1 cellular context compared by ENCODE assay signal in the genomic region with DNA sequence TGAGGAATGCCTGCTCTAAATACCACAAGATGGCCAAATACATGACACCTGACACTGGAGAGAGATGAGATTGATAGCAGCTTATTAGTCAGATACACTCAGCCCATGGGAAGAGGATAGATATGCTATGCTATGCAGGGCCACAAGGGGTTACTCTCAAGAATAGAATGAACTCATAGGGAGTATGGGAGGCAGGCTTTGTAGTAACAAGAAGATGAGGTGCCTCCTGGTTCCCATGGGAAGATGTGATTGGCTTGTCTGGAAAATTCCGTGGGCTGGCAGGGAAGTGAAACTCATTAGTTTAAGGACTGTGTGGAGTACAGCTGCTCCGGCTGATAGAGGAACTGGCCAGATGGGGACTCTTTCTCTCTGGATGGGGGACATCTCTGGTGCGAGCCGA.
TF ChIP-seq lines count a peak whose summit lies in the region.

No MANE protein-coding gene starts in this region.

TF ChIP-seq in GM23338, 12 proteins besides CTCF, POLR2A, EP300 and RAD21 (continued from another document):
- TF ChIP-seq, protein P1, sequence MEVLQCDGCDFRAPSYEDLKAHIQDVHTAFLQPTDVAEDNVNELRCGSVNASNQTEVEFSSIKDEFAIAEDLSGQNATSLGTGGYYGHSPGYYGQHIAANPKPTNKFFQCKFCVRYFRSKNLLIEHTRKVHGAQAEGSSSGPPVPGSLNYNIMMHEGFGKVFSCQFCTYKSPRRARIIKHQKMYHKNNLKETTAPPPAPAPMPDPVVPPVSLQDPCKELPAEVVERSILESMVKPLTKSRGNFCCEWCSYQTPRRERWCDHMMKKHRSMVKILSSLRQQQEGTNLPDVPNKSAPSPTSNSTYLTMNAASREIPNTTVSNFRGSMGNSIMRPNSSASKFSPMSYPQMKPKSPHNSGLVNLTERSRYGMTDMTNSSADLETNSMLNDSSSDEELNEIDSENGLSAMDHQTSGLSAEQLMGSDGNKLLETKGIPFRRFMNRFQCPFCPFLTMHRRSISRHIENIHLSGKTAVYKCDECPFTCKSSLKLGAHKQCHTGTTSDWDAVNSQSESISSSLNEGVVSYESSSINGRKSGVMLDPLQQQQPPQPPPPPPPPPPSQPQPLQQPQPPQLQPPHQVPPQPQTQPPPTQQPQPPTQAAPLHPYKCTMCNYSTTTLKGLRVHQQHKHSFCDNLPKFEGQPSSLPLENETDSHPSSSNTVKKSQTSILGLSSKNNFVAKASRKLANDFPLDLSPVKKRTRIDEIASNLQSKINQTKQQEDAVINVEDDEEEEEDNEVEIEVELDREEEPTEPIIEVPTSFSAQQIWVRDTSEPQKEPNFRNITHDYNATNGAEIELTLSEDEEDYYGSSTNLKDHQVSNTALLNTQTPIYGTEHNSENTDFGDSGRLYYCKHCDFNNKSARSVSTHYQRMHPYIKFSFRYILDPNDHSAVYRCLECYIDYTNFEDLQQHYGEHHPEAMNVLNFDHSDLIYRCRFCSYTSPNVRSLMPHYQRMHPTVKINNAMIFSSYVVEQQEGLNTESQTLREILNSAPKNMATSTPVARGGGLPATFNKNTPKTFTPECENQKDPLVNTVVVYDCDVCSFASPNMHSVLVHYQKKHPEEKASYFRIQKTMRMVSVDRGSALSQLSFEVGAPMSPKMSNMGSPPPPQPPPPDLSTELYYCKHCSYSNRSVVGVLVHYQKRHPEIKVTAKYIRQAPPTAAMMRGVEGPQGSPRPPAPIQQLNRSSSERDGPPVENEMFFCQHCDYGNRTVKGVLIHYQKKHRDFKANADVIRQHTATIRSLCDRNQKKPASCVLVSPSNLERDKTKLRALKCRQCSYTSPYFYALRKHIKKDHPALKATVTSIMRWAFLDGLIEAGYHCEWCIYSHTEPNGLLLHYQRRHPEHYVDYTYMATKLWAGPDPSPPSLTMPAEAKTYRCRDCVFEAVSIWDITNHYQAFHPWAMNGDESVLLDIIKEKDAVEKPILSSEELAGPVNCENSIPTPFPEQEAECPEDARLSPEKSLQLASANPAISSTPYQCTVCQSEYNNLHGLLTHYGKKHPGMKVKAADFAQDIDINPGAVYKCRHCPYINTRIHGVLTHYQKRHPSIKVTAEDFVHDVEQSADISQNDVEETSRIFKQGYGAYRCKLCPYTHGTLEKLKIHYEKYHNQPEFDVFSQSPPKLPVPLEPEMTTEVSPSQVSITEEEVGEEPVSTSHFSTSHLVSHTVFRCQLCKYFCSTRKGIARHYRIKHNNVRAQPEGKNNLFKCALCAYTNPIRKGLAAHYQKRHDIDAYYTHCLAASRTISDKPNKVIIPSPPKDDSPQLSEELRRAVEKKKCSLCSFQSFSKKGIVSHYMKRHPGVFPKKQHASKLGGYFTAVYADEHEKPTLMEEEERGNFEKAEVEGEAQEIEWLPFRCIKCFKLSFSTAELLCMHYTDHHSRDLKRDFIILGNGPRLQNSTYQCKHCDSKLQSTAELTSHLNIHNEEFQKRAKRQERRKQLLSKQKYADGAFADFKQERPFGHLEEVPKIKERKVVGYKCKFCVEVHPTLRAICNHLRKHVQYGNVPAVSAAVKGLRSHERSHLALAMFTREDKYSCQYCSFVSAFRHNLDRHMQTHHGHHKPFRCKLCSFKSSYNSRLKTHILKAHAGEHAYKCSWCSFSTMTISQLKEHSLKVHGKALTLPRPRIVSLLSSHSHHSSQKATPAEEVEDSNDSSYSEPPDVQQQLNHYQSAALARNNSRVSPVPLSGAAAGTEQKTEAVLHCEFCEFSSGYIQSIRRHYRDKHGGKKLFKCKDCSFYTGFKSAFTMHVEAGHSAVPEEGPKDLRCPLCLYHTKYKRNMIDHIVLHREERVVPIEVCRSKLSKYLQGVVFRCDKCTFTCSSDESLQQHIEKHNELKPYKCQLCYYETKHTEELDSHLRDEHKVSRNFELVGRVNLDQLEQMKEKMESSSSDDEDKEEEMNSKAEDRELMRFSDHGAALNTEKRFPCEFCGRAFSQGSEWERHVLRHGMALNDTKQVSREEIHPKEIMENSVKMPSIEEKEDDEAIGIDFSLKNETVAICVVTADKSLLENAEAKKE (CRISPR knock-in tag; IDR thresholded peaks at IDR 0.05), result no peak
- TF ChIP-seq CREB1 (CRISPR knock-in tag; IDR thresholded peaks at IDR 0.05; ENCODE audit: low read depth), result no peak
- no peak for TF ChIP-seq JUNB (IDR thresholded peaks at IDR 0.05; ENCODE audit: unreplicated experiment)
- no peak for TF ChIP-seq ZNF114 (CRISPR knock-in tag; IDR thresholded peaks at IDR 0.05)
- no peak for TF ChIP-seq NANOG (IDR thresholded peaks at IDR 0.05; ENCODE audit: borderline replicate concordance)
TF ChIP-seq in GM23338: peak in this region for 0.
